ENCODE assay signal across 2 cellular contexts in the genomic region with DNA sequence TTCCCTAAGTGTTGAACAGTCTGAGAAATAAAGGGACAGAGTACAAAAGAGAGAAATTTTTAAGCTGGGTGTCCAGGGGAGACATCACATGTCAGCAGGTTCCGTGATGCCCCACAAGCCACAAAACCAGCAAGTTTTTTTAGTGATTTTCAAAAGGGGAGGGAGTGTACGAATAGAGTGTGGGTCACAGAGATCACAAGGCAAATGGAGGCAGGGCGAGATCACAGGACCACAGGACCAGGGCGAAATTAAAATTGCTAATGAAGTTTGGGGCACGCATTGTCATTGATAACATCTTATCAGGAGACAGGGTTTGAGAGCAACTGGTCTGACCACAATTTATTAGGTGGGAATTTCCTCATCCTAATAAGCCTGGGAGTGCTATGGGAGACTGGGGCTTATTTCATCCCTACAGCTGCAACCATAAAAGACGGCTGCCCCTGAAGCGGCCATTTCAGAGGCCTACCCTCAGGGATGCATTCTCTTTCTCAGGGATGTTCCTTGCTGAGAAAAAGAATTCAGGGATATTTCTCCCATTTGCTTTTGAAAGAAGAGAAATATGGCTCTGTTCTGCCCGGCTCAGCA.
TF ChIP-seq lines count a peak whose summit lies in the region.

No MANE protein-coding gene starts in this region.

TF ChIP-seq in GM23338, 12 proteins besides CTCF, POLR2A, EP300 and RAD21:
- TF ChIP-seq, protein P1, sequence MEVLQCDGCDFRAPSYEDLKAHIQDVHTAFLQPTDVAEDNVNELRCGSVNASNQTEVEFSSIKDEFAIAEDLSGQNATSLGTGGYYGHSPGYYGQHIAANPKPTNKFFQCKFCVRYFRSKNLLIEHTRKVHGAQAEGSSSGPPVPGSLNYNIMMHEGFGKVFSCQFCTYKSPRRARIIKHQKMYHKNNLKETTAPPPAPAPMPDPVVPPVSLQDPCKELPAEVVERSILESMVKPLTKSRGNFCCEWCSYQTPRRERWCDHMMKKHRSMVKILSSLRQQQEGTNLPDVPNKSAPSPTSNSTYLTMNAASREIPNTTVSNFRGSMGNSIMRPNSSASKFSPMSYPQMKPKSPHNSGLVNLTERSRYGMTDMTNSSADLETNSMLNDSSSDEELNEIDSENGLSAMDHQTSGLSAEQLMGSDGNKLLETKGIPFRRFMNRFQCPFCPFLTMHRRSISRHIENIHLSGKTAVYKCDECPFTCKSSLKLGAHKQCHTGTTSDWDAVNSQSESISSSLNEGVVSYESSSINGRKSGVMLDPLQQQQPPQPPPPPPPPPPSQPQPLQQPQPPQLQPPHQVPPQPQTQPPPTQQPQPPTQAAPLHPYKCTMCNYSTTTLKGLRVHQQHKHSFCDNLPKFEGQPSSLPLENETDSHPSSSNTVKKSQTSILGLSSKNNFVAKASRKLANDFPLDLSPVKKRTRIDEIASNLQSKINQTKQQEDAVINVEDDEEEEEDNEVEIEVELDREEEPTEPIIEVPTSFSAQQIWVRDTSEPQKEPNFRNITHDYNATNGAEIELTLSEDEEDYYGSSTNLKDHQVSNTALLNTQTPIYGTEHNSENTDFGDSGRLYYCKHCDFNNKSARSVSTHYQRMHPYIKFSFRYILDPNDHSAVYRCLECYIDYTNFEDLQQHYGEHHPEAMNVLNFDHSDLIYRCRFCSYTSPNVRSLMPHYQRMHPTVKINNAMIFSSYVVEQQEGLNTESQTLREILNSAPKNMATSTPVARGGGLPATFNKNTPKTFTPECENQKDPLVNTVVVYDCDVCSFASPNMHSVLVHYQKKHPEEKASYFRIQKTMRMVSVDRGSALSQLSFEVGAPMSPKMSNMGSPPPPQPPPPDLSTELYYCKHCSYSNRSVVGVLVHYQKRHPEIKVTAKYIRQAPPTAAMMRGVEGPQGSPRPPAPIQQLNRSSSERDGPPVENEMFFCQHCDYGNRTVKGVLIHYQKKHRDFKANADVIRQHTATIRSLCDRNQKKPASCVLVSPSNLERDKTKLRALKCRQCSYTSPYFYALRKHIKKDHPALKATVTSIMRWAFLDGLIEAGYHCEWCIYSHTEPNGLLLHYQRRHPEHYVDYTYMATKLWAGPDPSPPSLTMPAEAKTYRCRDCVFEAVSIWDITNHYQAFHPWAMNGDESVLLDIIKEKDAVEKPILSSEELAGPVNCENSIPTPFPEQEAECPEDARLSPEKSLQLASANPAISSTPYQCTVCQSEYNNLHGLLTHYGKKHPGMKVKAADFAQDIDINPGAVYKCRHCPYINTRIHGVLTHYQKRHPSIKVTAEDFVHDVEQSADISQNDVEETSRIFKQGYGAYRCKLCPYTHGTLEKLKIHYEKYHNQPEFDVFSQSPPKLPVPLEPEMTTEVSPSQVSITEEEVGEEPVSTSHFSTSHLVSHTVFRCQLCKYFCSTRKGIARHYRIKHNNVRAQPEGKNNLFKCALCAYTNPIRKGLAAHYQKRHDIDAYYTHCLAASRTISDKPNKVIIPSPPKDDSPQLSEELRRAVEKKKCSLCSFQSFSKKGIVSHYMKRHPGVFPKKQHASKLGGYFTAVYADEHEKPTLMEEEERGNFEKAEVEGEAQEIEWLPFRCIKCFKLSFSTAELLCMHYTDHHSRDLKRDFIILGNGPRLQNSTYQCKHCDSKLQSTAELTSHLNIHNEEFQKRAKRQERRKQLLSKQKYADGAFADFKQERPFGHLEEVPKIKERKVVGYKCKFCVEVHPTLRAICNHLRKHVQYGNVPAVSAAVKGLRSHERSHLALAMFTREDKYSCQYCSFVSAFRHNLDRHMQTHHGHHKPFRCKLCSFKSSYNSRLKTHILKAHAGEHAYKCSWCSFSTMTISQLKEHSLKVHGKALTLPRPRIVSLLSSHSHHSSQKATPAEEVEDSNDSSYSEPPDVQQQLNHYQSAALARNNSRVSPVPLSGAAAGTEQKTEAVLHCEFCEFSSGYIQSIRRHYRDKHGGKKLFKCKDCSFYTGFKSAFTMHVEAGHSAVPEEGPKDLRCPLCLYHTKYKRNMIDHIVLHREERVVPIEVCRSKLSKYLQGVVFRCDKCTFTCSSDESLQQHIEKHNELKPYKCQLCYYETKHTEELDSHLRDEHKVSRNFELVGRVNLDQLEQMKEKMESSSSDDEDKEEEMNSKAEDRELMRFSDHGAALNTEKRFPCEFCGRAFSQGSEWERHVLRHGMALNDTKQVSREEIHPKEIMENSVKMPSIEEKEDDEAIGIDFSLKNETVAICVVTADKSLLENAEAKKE (CRISPR knock-in tag; IDR thresholded peaks at IDR 0.05), result peak; percentile 73
- peak; percentile 57 for TF ChIP-seq CREB1 (CRISPR knock-in tag; IDR thresholded peaks at IDR 0.05; ENCODE audit: low read depth)

TF ChIP-seq in H1, 55 proteins besides CTCF, POLR2A, EP300 and RAD21:
- TF ChIP-seq YY1 (IDR thresholded peaks at IDR 0.05; ENCODE audit: low read depth, low read length) (peak; percentile 56; the same call in 1 of the 2 replicates), SP1 (IDR thresholded peaks at IDR 0.05; ENCODE audit: low read depth, low read length) (0 out of 2 replicates have a peak, but pooled peaks have one; percentile 17), NANOG (IDR thresholded peaks at IDR 0.05; ENCODE audit: insufficient read depth, low read depth, low read length, poor library complexity, severe bottlenecking) (peak; percentile 19)
TF ChIP-seq in H1: peak in this region for 3; not testable (repeated sequence) for 52.
